Comparison of ENCODE assay signal across 26 cellular contexts in genomic region chr6:120112980-120113379, GRCh38.
"Had no signal": no experiment of that assay in that cellular context is flagged by ENCODE, and none has a peak within 500 bp of the region (broad histone marks: within the 10 kb centered on the region; RNA-seq: fewer than 3 reads in every experiment).

No MANE protein-coding gene starts in this region.

- H3K79me2 ChIP-seq: parathyroid adenoma had no signal

- FAIRE-seq: urothelium cell line had no signal

- H3K27me3 ChIP-seq: neural progenitor cell, ovary, stomach, thyroid gland, tibial nerve, upper lobe of left lung, vagina had no signal

- H3K27ac ChIP-seq: neural progenitor cell, ovary, parathyroid adenoma, psoas muscle, skin epidermis, stomach, thoracic aorta, thyroid gland, tibial nerve, upper lobe of left lung, vagina had no signal

- H3K9ac ChIP-seq: neural progenitor cell, parathyroid adenoma had no signal

- DNase-seq: naive thymus-derived CD4-positive, alpha-beta T cell; natural killer cell; occipital lobe; ovary; posterior cingulate gyrus; psoas muscle; right cardiac atrium; stimulated activated CD4-positive, alpha-beta T cell treated with anti-CD3 and anti-CD28 coated beads, Interleukin-15, amount 100 ng/mL, for 24 hours; stimulated activated CD4-positive, alpha-beta T cell treated with anti-CD3 and anti-CD28 coated beads, Interleukin-2, amount 100 ng/mL, for 24 hours; stimulated activated CD4-positive, alpha-beta T cell treated with anti-CD3 and anti-CD28 coated beads, Interleukin-2, amount 100 ng/mL, for 48 hours; stimulated activated CD4-positive, alpha-beta T cell treated with anti-CD3 and anti-CD28 coated beads, Interleukin-4, amount 100 ng/mL, for 24 hours; stimulated activated naive B cell treated with anti-CD40 and anti-IgM and Interleukin-4, amounts not matched to agents 10 μg/mL and 1 μg/mL and 100 μg/mL, for 72 hours; stimulated activated naive CD4-positive, alpha-beta T cell treated with Interleukin-2 at 50 U/mL for 16 hours; stomach; thyroid gland; trophoblast cell; upper lobe of left lung had no signal

- H3K4me3 ChIP-seq: neural progenitor cell, ovary, psoas muscle, skin epidermis, stomach, thoracic aorta, thyroid gland, tibial nerve, upper lobe of left lung, vagina had no signal

- H3K4me1 ChIP-seq: neural progenitor cell, parathyroid adenoma, psoas muscle, stomach, thyroid gland, tibial nerve, upper lobe of left lung, vagina had no signal

- H2AFZ ChIP-seq: neural progenitor cell, parathyroid adenoma had no signal

- ATAC-seq: naive thymus-derived CD4-positive, alpha-beta T cell; natural killer cell; psoas muscle; right cardiac atrium; sciatic nerve; stimulated activated effector memory CD8-positive, alpha-beta T cell treated with anti-CD3 and anti-CD28 coated beads, Interleukin-12 subunit alpha, Interleukin-12 subunit beta, amount 100 ng/mL, for 72 hours; stimulated activated naive B cell treated with anti-CD40 and anti-IgM and Interleukin-4, amounts not matched to agents 10 μg/mL and 1 μg/mL and 100 μg/mL, for 72 hours had no signal

- H3K36me3 ChIP-seq: neural progenitor cell, ovary, stomach, thoracic aorta, thyroid gland, tibial nerve, upper lobe of left lung, vagina had no signal

- H3K9me3 ChIP-seq: ovary, stomach, thoracic aorta, thyroid gland, upper lobe of left lung, vagina had no signal

- H3K4me2 ChIP-seq: neural progenitor cell had no signal
